In the genomic region with DNA sequence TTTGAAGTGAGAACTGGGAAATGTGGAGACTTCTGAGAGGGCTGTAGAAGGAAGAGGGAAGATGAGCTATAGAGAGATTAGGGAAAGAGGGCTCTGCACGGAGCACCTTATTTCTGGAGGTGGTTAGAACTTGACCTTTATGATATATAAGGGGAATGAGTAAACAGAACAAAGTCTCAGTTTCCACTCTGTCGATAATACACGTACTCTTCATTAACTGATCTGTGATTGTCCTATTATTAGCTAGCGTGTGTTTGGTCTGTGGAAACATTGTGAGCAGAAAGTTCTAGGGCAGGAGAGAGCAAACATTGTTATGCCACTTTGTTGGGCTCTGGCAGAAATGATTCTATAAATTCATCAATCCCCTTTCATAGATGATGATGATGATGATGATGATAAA, we compare ENCODE assay signal across 22 cellular contexts.
DNase-seq lines count a peak whose midpoint lies in the region; ATAC-seq, FAIRE-seq and TF ChIP-seq lines count a peak whose summit lies in the region.
"Had no signal": no experiment of that assay in that cellular context is flagged by ENCODE, and none has a peak within 500 bp of the region (broad histone marks: within the 10 kb centered on the region; RNA-seq: fewer than 3 reads in every experiment).

No MANE protein-coding gene starts in this region.

- H3K36me3 Mint-ChIP-seq in CD8-positive, alpha-beta memory T cell = no peaks in the 10 kb centered on the region
- H3K36me3 Mint-ChIP-seq in activated T-cell treated with anti-CD3 and anti-CD28 coated beads, Interleukin-2, amount 50 U/mL, for 4 hours (ENCODE audit: insufficient read depth) = peaks cover 2% of the 10 kb centered on the region

- H3K4me1 ChIP-seq in GM12878 (ENCODE audit: control insufficient read depth, insufficient read depth, low read length) (peaks cover 46% of the 10 kb centered on the region), small intestine (ENCODE audit: control insufficient read depth in 2 of 2, insufficient read depth in 1 of 2, low read depth in 1 of 2, low read length in 1 of 2) (peaks cover 3 to 10% of the 10 kb centered on the region in 2 donors)
- H3K4me1 ChIP-seq in CD8-positive, alpha-beta memory T cell (ENCODE audit: insufficient read depth, low read length) = no peaks in the 10 kb centered on the region

- H3K27me3 Mint-ChIP-seq in CD8-positive, alpha-beta memory T cell = no peaks in the 10 kb centered on the region
- no peaks in the 10 kb centered on the region for H3K27me3 Mint-ChIP-seq in activated T-cell treated with anti-CD3 and anti-CD28 coated beads, Interleukin-2, amount 50 U/mL, for 4 hours (ENCODE audit: low read depth)

- 53% methylated on average over 4 of the region's 4 CpGs for WGBS in GM12878 (ENCODE audit: insufficient coverage, insufficient replicate concordance, low lambda C conversion rate, missing lambda C conversion rate)
- WGBS in small intestine, 3 donors = 12 to 59% (median 28%) methylated on average over 4 of the region's 4 CpGs

- H3K4me2 ChIP-seq in GM12878 (ENCODE audit: control insufficient read depth, insufficient read depth) = peak overlapping the region; percentile 11; the same call in 1 of the 2 replicates
- H3K4me2 ChIP-seq: BLaER1, KMS-11, PC-9 had no signal

- no peak overlapping the region for H3K4me3 ChIP-seq in GM12878
- H3K4me3 ChIP-seq in small intestine (ENCODE audit: low read depth in 1 of 2, low read length in 2 of 2) = no peak overlapping the region
- H3K4me3 ChIP-seq in CD8-positive, alpha-beta memory T cell (ENCODE audit: low read length) = no peak overlapping the region
- H3K4me3 ChIP-seq: BLaER1, PC-9 had no signal

- in situ Hi-C loops in GM13976 (cut with MboI; ENCODE audit: low sequenced_read_pairs, unreplicated experiment) (no loop called here), GM12878 (cut with MboI) (loop anchor here (25.0 kb wide), 1 partner anchor 1878 kb away; no protein-coding TSS in a partner anchor)

- RAD21 ChIA-PET in GM12878 (lab: Charles Lee; ENCODE audit: unreplicated experiment) = interaction anchor here (0.8 to 6.8 kb wide), 8 partner anchors 14 to 117 kb away, joined by 3 to 85 read pairs (median 43); no protein-coding TSS in a partner anchor

- CTCF ChIA-PET in GM12878 (lab: Yijun Ruan, JAX) = interaction anchor here (1.0 to 1.5 kb wide), 7 partner anchors 10 to 187 kb away, joined by 3 to 6 read pairs (median 3); no protein-coding TSS in a partner anchor
- CTCF ChIA-PET in CD8-positive, alpha-beta memory T cell (lab: Charles Lee) = interaction anchor here (0.6 kb wide), 1 partner anchor 9 kb away, joined by 3 read pairs; no protein-coding TSS in a partner anchor

- BruUV-seq in GM12878 (replicated peaks; lab: Mats Ljungman, UMichigan) = no TSS peak

- TF ChIP-seq POLR2A in GM12878 (IDR thresholded peaks at IDR 0.05; ENCODE audit: low read depth, low read length) = no peak

- no peak for TF ChIP-seq EP300 in GM12878 (IDR thresholded peaks at IDR 0.05; ENCODE audit: borderline replicate concordance in 1 of 2, control insufficient read depth in 1 of 2, low read depth in 2 of 2, low read length in 2 of 2)

- FAIRE-seq in GM12878 (lab: Jason Lieb, UNC) (no peak), small intestine (lab: Jason Lieb, UNC) (no peak)
- FAIRE-seq: A204.1, H54, HepG2 had no signal

- H3K27me3 ChIP-seq in GM12878 (replicated peaks in 1 of 2; ENCODE audit: control insufficient read depth in 2 of 2, insufficient read depth in 2 of 2, low read length in 1 of 2) (no peaks in the 10 kb centered on the region), small intestine (ENCODE audit: control insufficient read depth in 2 of 2, insufficient read depth in 2 of 2, low read length in 2 of 2) (no peaks in the 10 kb centered on the region)
- no peaks in the 10 kb centered on the region for H3K27me3 ChIP-seq in CD8-positive, alpha-beta memory T cell (ENCODE audit: insufficient read depth, low read length, poor library complexity, severe bottlenecking)
- H3K27me3 ChIP-seq: BLaER1 had no signal

- H3K9me3 Mint-ChIP-seq in CD8-positive, alpha-beta memory T cell = no peaks in the 10 kb centered on the region
- H3K9me3 Mint-ChIP-seq in activated T-cell treated with anti-CD3 and anti-CD28 coated beads, Interleukin-2, amount 50 U/mL, for 4 hours = no peaks in the 10 kb centered on the region
- H3K9me3 Mint-ChIP-seq: HFFc6 had no signal

- H3K4me1 Mint-ChIP-seq in CD8-positive, alpha-beta memory T cell = no peaks in the 10 kb centered on the region
- H3K4me1 Mint-ChIP-seq in activated T-cell treated with anti-CD3 and anti-CD28 coated beads, Interleukin-2, amount 50 U/mL, for 4 hours (ENCODE audit: low read depth) = peaks cover 18% of the 10 kb centered on the region

- POLR2A ChIA-PET in GM12878 (lab: Charles Lee) = interaction anchor here (1.0 to 8.2 kb wide), 7 partner anchors 16 to 67 kb away, joined by 3 to 124 read pairs (median 6); no protein-coding TSS in a partner anchor
- POLR2A ChIA-PET in CD8-positive, alpha-beta memory T cell (lab: Charles Lee) = no interaction called here

- DNase-seq in GM13976 (ENCODE audit: low spot score) = peak; percentile 42
- no peak for DNase-seq in GM12878 (ENCODE audit: low read depth, low spot score)
- DNase-seq in small intestine = peak; percentile 70
- DNase-seq in inferior parietal cortex (ENCODE audit: extremely low spot score) = no peak
- DNase-seq in CD8-positive, alpha-beta memory T cell = no peak
- no peak for DNase-seq in activated T-cell treated with anti-CD3 and anti-CD28 coated beads, Interleukin-2, amount 50 U/mL, for 4 hours
- DNase-seq in T-helper 9 cell = no peak
- DNase-seq: DMS79 treated with DMSO at 0.1 percent for 48 hours, HFFc6, NCI-H1417, NCI-H187, NCI-H2107, NCI-H510A treated with DMSO at 0.1 percent for 48 hours, NCI-H82, PC-9, SW 1271 had no signal

- H3K9me3 ChIP-seq in GM12878 (replicated peaks; ENCODE audit: control insufficient read depth, insufficient read depth, low read length) (no peaks in the 10 kb centered on the region), small intestine (ENCODE audit: control insufficient read depth, low read depth) (no peaks in the 10 kb centered on the region)
- no peaks in the 10 kb centered on the region for H3K9me3 ChIP-seq in CD8-positive, alpha-beta memory T cell (ENCODE audit: low read length)
- H3K9me3 ChIP-seq: BLaER1 had no signal

- H2AFZ ChIP-seq in GM12878 (ENCODE audit: control insufficient read depth, low read depth, low read length) = peak overlapping the region; percentile 37
- H2AFZ ChIP-seq: PC-9 had no signal

- H3K27ac Mint-ChIP-seq in CD8-positive, alpha-beta memory T cell = no peak overlapping the region
- H3K27ac Mint-ChIP-seq: HFFc6 had no signal

- no peaks in the 10 kb centered on the region for H3K79me2 ChIP-seq in GM12878 (ENCODE audit: control insufficient read depth, insufficient read depth, low read length)

- H4K20me1 ChIP-seq in GM12878 (ENCODE audit: control insufficient read depth, insufficient read depth) = no peaks in the 10 kb centered on the region
- H4K20me1 ChIP-seq: BLaER1 had no signal

- TF ChIP-seq CTCF in GM13976 (IDR thresholded peaks at IDR 0.05; ENCODE audit: borderline replicate concordance, control extremely low read depth, extremely low read depth, insufficient read depth, missing control alignments) (no peak), GM12878 (IDR thresholded peaks at IDR 0.05 in 2 of 3, conservative IDR thresholded peaks at IDR 0.05 in 1 of 3; ENCODE audit: control insufficient read depth in 2 of 3, extremely low read depth in 1 of 3, insufficient read depth in 1 of 3, low read depth in 3 of 3, low read length in 3 of 3) (no peak)

- intact Hi-C loops in GM12878 (cut with micrococcal nuclease; ENCODE audit: unreplicated experiment) = no loop called here

- H3K36me3 ChIP-seq in GM12878 (ENCODE audit: control insufficient read depth in 2 of 2, insufficient read depth in 2 of 2, low read length in 1 of 2) (no peaks in the 10 kb centered on the region), small intestine (ENCODE audit: control insufficient read depth in 2 of 2, insufficient read depth in 2 of 2, low read length in 2 of 2) (no peaks in the 10 kb centered on the region)
- H3K36me3 ChIP-seq in CD8-positive, alpha-beta memory T cell (ENCODE audit: insufficient read depth, low read length) = no peaks in the 10 kb centered on the region
- H3K36me3 ChIP-seq: BLaER1 had no signal

- SMC1A ChIA-PET in GM12878 (lab: Charles Lee; ENCODE audit: uncharacterized antibody, unreplicated experiment) = interaction anchor here (0.8 to 13.8 kb wide), 9 partner anchors 12 to 703 kb away, joined by 3 to 311 read pairs (median 6); a partner anchor contains a TSS

- ATAC-seq in HG03354 (IDR thresholded peaks at IDR 0.05; ENCODE audit: poor library complexity, severe bottlenecking, unreplicated experiment) (peak; percentile 28), GM12878 (no peak)
- no peak for ATAC-seq in activated T-cell treated with anti-CD3 and anti-CD28 coated beads, Interleukin-2, amount 50 U/mL, for 4 hours
- ATAC-seq: HepG2 had no signal

- TF ChIP-seq RAD21 in GM12878 (IDR thresholded peaks at IDR 0.05; ENCODE audit: insufficient read depth, low read depth, low read length) = no peak

- no peak overlapping the region for H3K4me3 Mint-ChIP-seq in CD8-positive, alpha-beta memory T cell
- H3K4me3 Mint-ChIP-seq in activated T-cell treated with anti-CD3 and anti-CD28 coated beads, Interleukin-2, amount 50 U/mL, for 4 hours = no peak overlapping the region
- H3K4me3 Mint-ChIP-seq: HFFc6 had no signal

- no peak overlapping the region for H3K9ac ChIP-seq in GM12878 (ENCODE audit: control insufficient read depth, insufficient read depth, low read length)
- H3K9ac ChIP-seq: BLaER1, KMS-11 had no signal

- H3K27ac ChIP-seq in GM12878 (ENCODE audit: control insufficient read depth, insufficient read depth) (peak overlapping the region; percentile 46; the same call in 1 of the 2 replicates), small intestine (ENCODE audit: low read depth in 1 of 2, low read length in 1 of 2) (no peak overlapping the region)
- H3K27ac ChIP-seq in CD8-positive, alpha-beta memory T cell (ENCODE audit: low read depth, low read length) = no peak overlapping the region
- H3K27ac ChIP-seq: BLaER1, KMS-11, PC-9 had no signal

TF ChIP-seq in GM12878, 131 proteins besides CTCF, POLR2A, EP300 and RAD21 (continues in another document):
- TF ChIP-seq BHLHE40 (IDR thresholded peaks at IDR 0.05; ENCODE audit: borderline replicate concordance in 1 of 2, low read depth in 2 of 2, low read length in 1 of 2) (no peak), SRF (IDR thresholded peaks at IDR 0.05; ENCODE audit: low read depth in 2 of 2, low read length in 2 of 2) (no peak), RAD51 (IDR thresholded peaks at IDR 0.05) (no peak), SMC3 (IDR thresholded peaks at IDR 0.05; ENCODE audit: borderline replicate concordance, low read length) (no peak)

Comparison
In these comparisons a context has a peak if more than half of its experiments do, and no peak if none do; other contexts are left out.
1. DNase-seq: peak in GM13976 (single experiment) and small intestine (single experiment); none in GM12878 (single experiment), inferior parietal cortex (single experiment), CD8-positive, alpha-beta memory T cell (0 of 5), activated T-cell treated with anti-CD3 and anti-CD28 coated beads, Interleukin-2, amount 50 U/mL, for 4 hours (single experiment) and T-helper 9 cell (single experiment).